In genomic region chr7:105304040-105304895, GRCh38 we compare ENCODE assay signal across 9 cellular contexts.
DNase-seq lines count a peak whose midpoint lies in the region; ATAC-seq, FAIRE-seq and TF ChIP-seq lines count a peak whose summit lies in the region.
"Had no signal": no experiment of that assay in that cellular context is flagged by ENCODE, and none has a peak within 500 bp of the region (broad histone marks: within the 10 kb centered on the region; RNA-seq: fewer than 3 reads in every experiment).

No MANE protein-coding gene starts in this region.

- no peak for FAIRE-seq in bronchial epithelial cell (lab: Jason Lieb, UNC)

- no peaks in the 10 kb centered on the region for H3K27me3 ChIP-seq in CD4-positive, alpha-beta T cell (ENCODE audit: control insufficient read depth, insufficient read depth, low read length)
- no peaks in the 10 kb centered on the region for H3K27me3 ChIP-seq in bronchial epithelial cell (ENCODE audit: control insufficient read depth, insufficient read depth, low read length)
- H3K27me3 ChIP-seq in neural progenitor cell = no peaks in the 10 kb centered on the region
- no peaks in the 10 kb centered on the region for H3K27me3 ChIP-seq in colonic mucosa

- intact Hi-C loops in CD4-positive, alpha-beta T cell (cut with DNase I, micrococcal nuclease) = loop anchor here in 1 of 2 experiments (5.0 kb wide), 1 partner anchor 37 kb away; no protein-coding TSS in a partner anchor
- intact Hi-C loops in colonic mucosa (cut with DNase I) = no loop called here

- H4K20me1 ChIP-seq in neural progenitor cell (ENCODE audit: low read depth) = peaks cover 37% of the 10 kb centered on the region

- H3K4me2 ChIP-seq in neural progenitor cell = no peak overlapping the region

- no peak overlapping the region for H3K27ac ChIP-seq in CD4-positive, alpha-beta T cell (ENCODE audit: low read depth, low read length)
- H3K27ac ChIP-seq in neural progenitor cell = peak overlapping the region; percentile 41
- no peak overlapping the region for H3K27ac ChIP-seq in colonic mucosa

- DNase-seq in CD4-positive, alpha-beta T cell = no peak
- peak; percentile 58 for DNase-seq in bronchial epithelial cell (ENCODE audit: low read depth)
- no peak for DNase-seq in neural progenitor cell (ENCODE audit: low spot score)
- no peak for DNase-seq in colonic mucosa
- no peak for DNase-seq in NCI-H1417 (lab: John Stamatoyannopoulos, UW)
- DNase-seq in retina = no peak

- no peaks in the 10 kb centered on the region for H3F3A ChIP-seq in neural progenitor cell (ENCODE audit: low read depth)

- no peaks in the 10 kb centered on the region for H3K9me3 ChIP-seq in CD4-positive, alpha-beta T cell (ENCODE audit: control insufficient read depth, low read length)
- no peaks in the 10 kb centered on the region for H3K9me3 ChIP-seq in neural progenitor cell (ENCODE audit: low read depth)
- no peaks in the 10 kb centered on the region for H3K9me3 ChIP-seq in colonic mucosa

- peak overlapping the region; percentile 9 for H3K27ac Mint-ChIP-seq in CD4-positive, alpha-beta T cell
- H3K27ac Mint-ChIP-seq in neural progenitor cell = no peak overlapping the region

- H3K4me1 Mint-ChIP-seq in CD4-positive, alpha-beta T cell (ENCODE audit: low read depth) = peaks cover 70% of the 10 kb centered on the region
- H3K4me1 Mint-ChIP-seq in neural progenitor cell = peaks cover 11% of the 10 kb centered on the region

- H3K27me3 Mint-ChIP-seq in CD4-positive, alpha-beta T cell = no peaks in the 10 kb centered on the region
- H3K27me3 Mint-ChIP-seq in neural progenitor cell (ENCODE audit: insufficient read depth, low read depth) = no peaks in the 10 kb centered on the region
- H3K27me3 Mint-ChIP-seq: IgD-negative memory B cell had no signal

- POLR2A ChIA-PET in CD4-positive, alpha-beta T cell (lab: Charles Lee) = no interaction called here

- no peak for ATAC-seq in CD4-positive, alpha-beta T cell (ENCODE audit: poor library complexity)
- peak; percentile 69 for ATAC-seq in GM19468 (IDR thresholded peaks at IDR 0.05; ENCODE audit: extremely low read depth, unreplicated experiment)
- peak; percentile 67 for ATAC-seq in HG03520 (IDR thresholded peaks at IDR 0.05; ENCODE audit: unreplicated experiment)

- TF ChIP-seq CTCF in CD4-positive, alpha-beta T cell (IDR thresholded peaks at IDR 0.05) = no peak
- TF ChIP-seq CTCF in bronchial epithelial cell (IDR thresholded peaks at IDR 0.05; ENCODE audit: insufficient read depth, low read length, severe bottlenecking) = no peak
- no peak for TF ChIP-seq CTCF in neural progenitor cell (IDR thresholded peaks at IDR 0.05)
- TF ChIP-seq CTCF in colonic mucosa (IDR thresholded peaks at IDR 0.05) = no peak

- no peak overlapping the region for H3K9ac ChIP-seq in neural progenitor cell
- no peak overlapping the region for H3K9ac ChIP-seq in colonic mucosa (ENCODE audit: low read depth in 2 of 2, low read length in 2 of 2)

- CTCF ChIA-PET in CD4-positive, alpha-beta T cell (lab: Charles Lee) = no interaction called here

- H2AFZ ChIP-seq in neural progenitor cell (replicated peaks) = no peak overlapping the region

- H3K79me2 ChIP-seq in neural progenitor cell (ENCODE audit: low read depth) = peaks cover 87% of the 10 kb centered on the region

- peak overlapping the region; percentile 10 for H3K4me3 ChIP-seq in bronchial epithelial cell (ENCODE audit: low read depth, low read length)
- H3K4me3 ChIP-seq in neural progenitor cell = no peak overlapping the region
- H3K4me3 ChIP-seq in colonic mucosa = no peak overlapping the region

- H3K4me1 ChIP-seq in neural progenitor cell (peaks cover 10% of the 10 kb centered on the region), colonic mucosa (no peaks in the 10 kb centered on the region)

- H3K36me3 ChIP-seq in bronchial epithelial cell (ENCODE audit: control insufficient read depth, insufficient read depth, low read length) (no peaks in the 10 kb centered on the region), neural progenitor cell (no peaks in the 10 kb centered on the region), colonic mucosa (no peaks in the 10 kb centered on the region)

- H3K4me3 Mint-ChIP-seq in CD4-positive, alpha-beta T cell = peak overlapping the region; percentile 31
- H3K4me3 Mint-ChIP-seq in neural progenitor cell = no peak overlapping the region

- H3K9me3 Mint-ChIP-seq in CD4-positive, alpha-beta T cell = peaks cover 3% of the 10 kb centered on the region
- H3K9me3 Mint-ChIP-seq in neural progenitor cell = peaks cover 3% of the 10 kb centered on the region

- peaks cover 26% of the 10 kb centered on the region for H3K36me3 Mint-ChIP-seq in CD4-positive, alpha-beta T cell (ENCODE audit: low read depth)
- peaks cover 8% of the 10 kb centered on the region for H3K36me3 Mint-ChIP-seq in neural progenitor cell
